Comparison of ENCODE assay signal across 1 cellular context in genomic region chr19:1069009-1069779, GRCh38.
TF ChIP-seq lines count a peak whose summit lies in the region.

No MANE protein-coding gene starts in this region.

TF ChIP-seq in GM12878, 131 proteins besides CTCF, POLR2A, EP300 and RAD21 (continues in another document):
- no peak for TF ChIP-seq E4F1 (IDR thresholded peaks at IDR 0.05; ENCODE audit: borderline replicate concordance, partially characterized antibody)
- no peak for TF ChIP-seq SP1 (IDR thresholded peaks at IDR 0.05; ENCODE audit: low read depth, low read length)
- TF ChIP-seq SRF (IDR thresholded peaks at IDR 0.05; ENCODE audit: low read depth in 2 of 2, low read length in 2 of 2), result no peak
- TF ChIP-seq ZNF687 (IDR thresholded peaks at IDR 0.05), result peak; percentile 74
- TF ChIP-seq RBBP5 (conservative IDR thresholded peaks at IDR 0.05), result no peak
- no peak for TF ChIP-seq ZNF592 (IDR thresholded peaks at IDR 0.05)
- TF ChIP-seq IKZF2 (IDR thresholded peaks at IDR 0.05), result peak; percentile 39 to 51; a peak in 2 of 4 replicates
- TF ChIP-seq TCF12 (IDR thresholded peaks at IDR 0.05; ENCODE audit: low read depth, low read length), result no peak
- peak; percentile 28 for TF ChIP-seq RELA (IDR thresholded peaks at IDR 0.05; ENCODE audit: borderline replicate concordance, partially characterized antibody)
- TF ChIP-seq ZBTB40 (IDR thresholded peaks at IDR 0.05; ENCODE audit: borderline replicate concordance), result 0 out of 2 replicates have a peak, but pooled peaks have one; percentile 38
- TF ChIP-seq RB1 (IDR thresholded peaks at IDR 0.05; ENCODE audit: borderline replicate concordance), result no peak
- no peak for TF ChIP-seq NR2C2 (IDR thresholded peaks at IDR 0.05; ENCODE audit: borderline replicate concordance, control insufficient read depth, insufficient read length, low read depth)
- no peak for TF ChIP-seq TCF3 (IDR thresholded peaks at IDR 0.05; ENCODE audit: borderline replicate concordance, insufficient read depth, low read depth, low read length)
- no peak for TF ChIP-seq BRCA1 (IDR thresholded peaks at IDR 0.05; ENCODE audit: low read depth, low read length)
- TF ChIP-seq REST (IDR thresholded peaks at IDR 0.05; ENCODE audit: low read depth, low read length), result no peak
- no peak for TF ChIP-seq CHD4 (IDR thresholded peaks at IDR 0.05)
- peak; percentile 84 for TF ChIP-seq SPI1 (IDR thresholded peaks at IDR 0.05; ENCODE audit: borderline replicate concordance, insufficient read depth, low read depth, low read length)
- peak; percentile 75; the same call in 1 of the 2 replicates for TF ChIP-seq KDM1A (IDR thresholded peaks at IDR 0.05; ENCODE audit: borderline replicate concordance)
- TF ChIP-seq ZZZ3 (IDR thresholded peaks at IDR 0.05; ENCODE audit: control insufficient read depth, insufficient read length, low read depth), result no peak
- no peak for TF ChIP-seq ZBTB33 (IDR thresholded peaks at IDR 0.05)
- peak; percentile 78 for TF ChIP-seq IKZF1 (conservative IDR thresholded peaks at IDR 0.05)
- no peak for TF ChIP-seq YY1 (IDR thresholded peaks at IDR 0.05; ENCODE audit: low read depth, low read length)
- TF ChIP-seq IRF4 (IDR thresholded peaks at IDR 0.05; ENCODE audit: low read depth, low read length), result no peak
- no peak for TF ChIP-seq CEBPB (IDR thresholded peaks at IDR 0.05; ENCODE audit: borderline replicate concordance in 1 of 2, low read depth in 2 of 2, low read length in 2 of 2)
- no peak for TF ChIP-seq ZNF24 (IDR thresholded peaks at IDR 0.05)
- no peak for TF ChIP-seq E2F4 (IDR thresholded peaks at IDR 0.05; ENCODE audit: low read depth, low read length)
- TF ChIP-seq ATF7 (IDR thresholded peaks at IDR 0.05; ENCODE audit: low read depth), result 0 out of 2 replicates have a peak, but pooled peaks have one; percentile 22
- no peak for TF ChIP-seq FOS (IDR thresholded peaks at IDR 0.05; ENCODE audit: borderline replicate concordance, extremely low read depth, insufficient read length)
- TF ChIP-seq PBX3 (IDR thresholded peaks at IDR 0.05; ENCODE audit: insufficient replicate concordance, low read depth, low read length), result no peak
- no peak for TF ChIP-seq YBX1 (IDR thresholded peaks at IDR 0.05)
- no peak for TF ChIP-seq NFXL1 (IDR thresholded peaks at IDR 0.05; ENCODE audit: borderline replicate concordance)
- TF ChIP-seq EZH2 (IDR thresholded peaks at IDR 0.05; ENCODE audit: borderline replicate concordance, control insufficient read depth, low read depth, low read length), result no peak
- no peak for TF ChIP-seq ZSCAN29 (IDR thresholded peaks at IDR 0.05)
- TF ChIP-seq ESRRA (IDR thresholded peaks at IDR 0.05; ENCODE audit: low read length), result no peak
- TF ChIP-seq NR2F1 (conservative IDR thresholded peaks at IDR 0.05), result peak; percentile 76; the same call in 1 of the 2 replicates
